ENCODE assay signal across 8 cellular contexts in genomic region chr12:96720363-96720705, GRCh38.
DNase-seq lines count a peak whose midpoint lies in the region; ATAC-seq, FAIRE-seq and TF ChIP-seq lines count a peak whose summit lies in the region.

No MANE protein-coding gene starts in this region.

- intact Hi-C loops in transverse colon (cut with DNase I; ENCODE audit: low total_unique reads), result no loop called here

- ATAC-seq in HG02840 (IDR thresholded peaks at IDR 0.05; ENCODE audit: low FRiP score, unreplicated experiment), result peak; percentile 48

- peaks cover 14% of the 10 kb centered on the region for H3K4me1 Mint-ChIP-seq in activated naive CD4-positive, alpha-beta T cell treated with anti-CD3 and anti-CD28 coated beads, Interleukin-2, amount 10 ng/mL, durations not matched to agents 7 days and 5 days

- 54 to 60% methylated on average over 4 to 9 of the region's 9 CpGs for WGBS in transverse colon (ENCODE audit: low coverage in 1 of 2), 2 donors

- in situ Hi-C loops in GM13977 (cut with MboI; ENCODE audit: low pct_unique_long_range_greater_than_20kb, low sequenced_read_pairs, unreplicated experiment), result no loop called here
- in situ Hi-C loops in transverse colon (cut with MboI; ENCODE audit: low pct_ligation_motif_present in 1 of 4, low pct_unique_long_range_greater_than_20kb in 1 of 4, low sequenced_read_pairs in 3 of 4), result no loop called here

- H3K36me3 Mint-ChIP-seq in activated naive CD4-positive, alpha-beta T cell treated with anti-CD3 and anti-CD28 coated beads, Interleukin-2, amount 10 ng/mL, durations not matched to agents 7 days and 5 days, result no peaks in the 10 kb centered on the region

- dilution Hi-C loops in keratinocyte (cut with MboI; ENCODE audit: extremely low pct_ligation_motif_present, low sequenced_read_pairs), result no loop called here

- H3K9me3 ChIP-seq in keratinocyte (ENCODE audit: control insufficient read depth, low read depth, low read length) (no peaks in the 10 kb centered on the region), transverse colon (no peaks in the 10 kb centered on the region)

- peak; percentile 49 for DNase-seq in A172 (ENCODE audit: low spot score)
- DNase-seq in GM13977 (ENCODE audit: low spot score), result peak; percentile 33
- peak; percentile 42 for DNase-seq in NCI-H2196 treated with DMSO at 0.1 percent for 48 hours (lab: John Stamatoyannopoulos, UW; ENCODE audit: unreplicated experiment)
- peak; percentile 53 for DNase-seq in activated naive CD4-positive, alpha-beta T cell treated with anti-CD3 and anti-CD28 coated beads, Interleukin-2, amount 10 ng/mL, durations not matched to agents 7 days and 5 days
- no peak for DNase-seq in keratinocyte (ENCODE audit: low read depth, low spot score)
- peak; percentile 8 for DNase-seq in transverse colon
- DNase-seq in OCI-M2 (lab: John Stamatoyannopoulos, UW; ENCODE audit: unreplicated experiment), result no peak

- FAIRE-seq in keratinocyte (lab: Jason Lieb, UNC), result no peak

- H3K4me3 Mint-ChIP-seq in activated naive CD4-positive, alpha-beta T cell treated with anti-CD3 and anti-CD28 coated beads, Interleukin-2, amount 10 ng/mL, durations not matched to agents 7 days and 5 days, result peak overlapping the region; percentile 84

- CTCF ChIA-PET in activated naive CD4-positive, alpha-beta T cell treated with anti-CD3 and anti-CD28 coated beads, Interleukin-2, amount 10 ng/mL, durations not matched to agents 7 days and 5 days (lab: Charles Lee), result interaction anchor here (0.6 to 2.4 kb wide), 3 partner anchors 9 to 265 kb away, joined by 3 to 8 read pairs (median 3); no protein-coding TSS in a partner anchor

- H2AFZ ChIP-seq in keratinocyte (ENCODE audit: control insufficient read depth, low read length), result peak overlapping the region; percentile 33

- H3K4me1 ChIP-seq in keratinocyte (ENCODE audit: control insufficient read depth, extremely low read depth, insufficient read depth, low read length) (no peaks in the 10 kb centered on the region), transverse colon (peaks cover 0 to 12% (median 2%) of the 10 kb centered on the region in 4 donors)

- H3K27me3 ChIP-seq in keratinocyte (ENCODE audit: control insufficient read depth, extremely low read depth, insufficient read depth, low read length), result no peaks in the 10 kb centered on the region
- H3K27me3 ChIP-seq in transverse colon, result no peaks in the 10 kb centered on the region

- H3K27ac Mint-ChIP-seq in activated naive CD4-positive, alpha-beta T cell treated with anti-CD3 and anti-CD28 coated beads, Interleukin-2, amount 10 ng/mL, durations not matched to agents 7 days and 5 days, result peak overlapping the region; percentile 94

- no peaks in the 10 kb centered on the region for H3K9me1 ChIP-seq in keratinocyte (ENCODE audit: control insufficient read depth, extremely low read depth, insufficient read depth, low read length)

- H3K27ac ChIP-seq in keratinocyte (ENCODE audit: control insufficient read depth, insufficient read depth, low read length), result no peak overlapping the region
- H3K27ac ChIP-seq in transverse colon, result peak overlapping the region in 3 of 4 donors; percentile 27 to 40 (median 40)

- H3K36me3 ChIP-seq in keratinocyte (ENCODE audit: control insufficient read depth in 2 of 2, extremely low read depth in 1 of 2, insufficient read depth in 2 of 2, low read length in 2 of 2), result no peaks in the 10 kb centered on the region
- no peaks in the 10 kb centered on the region for H3K36me3 ChIP-seq in transverse colon

- no peaks in the 10 kb centered on the region for H4K20me1 ChIP-seq in keratinocyte (ENCODE audit: control insufficient read depth, extremely low read depth, insufficient read depth, low read length)

- H3K9ac ChIP-seq in keratinocyte (ENCODE audit: control insufficient read depth, extremely low read depth, insufficient read depth, low read length), result no peak overlapping the region

- H3K4me2 ChIP-seq in keratinocyte (ENCODE audit: control insufficient read depth, extremely low read depth, insufficient read depth, low read depth, low read length), result peak overlapping the region; percentile 44

- H3K4me3 ChIP-seq in keratinocyte (ENCODE audit: control insufficient read depth in 2 of 3, extremely low read depth in 1 of 3, insufficient read depth in 2 of 3, low read depth in 1 of 3, low read length in 3 of 3) (no peak overlapping the region), transverse colon (peak overlapping the region in 2 of 4 donors; percentile 22 to 45)

- TF ChIP-seq POLR2A in transverse colon (IDR thresholded peaks at IDR 0.05), result no peak

- no peak for TF ChIP-seq EP300 in transverse colon (IDR thresholded peaks at IDR 0.05; ENCODE audit: low read depth)

- H3K9me3 Mint-ChIP-seq in activated naive CD4-positive, alpha-beta T cell treated with anti-CD3 and anti-CD28 coated beads, Interleukin-2, amount 10 ng/mL, durations not matched to agents 7 days and 5 days, result no peaks in the 10 kb centered on the region

- no peaks in the 10 kb centered on the region for H3K79me2 ChIP-seq in keratinocyte (ENCODE audit: control insufficient read depth, insufficient read depth, low read length)

- TF ChIP-seq CTCF in GM13977 (IDR thresholded peaks at IDR 0.05; ENCODE audit: extremely low read depth, insufficient read depth, missing control alignments), result peak; percentile 16
- no peak for TF ChIP-seq CTCF in keratinocyte (optimal IDR thresholded peaks at IDR 0.05 in 1 of 3, IDR thresholded peaks at IDR 0.05 in 1 of 3, conservative IDR thresholded peaks at IDR 0.05 in 1 of 3; ENCODE audit: extremely low read depth in 1 of 3, insufficient read depth in 2 of 3, low read length in 3 of 3)
- TF ChIP-seq CTCF in transverse colon (IDR thresholded peaks at IDR 0.05), result no peak

- H3K27me3 Mint-ChIP-seq in activated naive CD4-positive, alpha-beta T cell treated with anti-CD3 and anti-CD28 coated beads, Interleukin-2, amount 10 ng/mL, durations not matched to agents 7 days and 5 days, result no peaks in the 10 kb centered on the region

Comparison
In these comparisons a context has a peak if more than half of its experiments do, and no peak if none do; other contexts are left out.
1. DNase-seq: peak in A172 (single experiment), GM13977 (single experiment), NCI-H2196 treated with DMSO at 0.1 percent for 48 hours (single experiment), activated naive CD4-positive, alpha-beta T cell treated with anti-CD3 and anti-CD28 coated beads, Interleukin-2, amount 10 ng/mL, durations not matched to agents 7 days and 5 days (single experiment) and transverse colon (single experiment); none in keratinocyte (single experiment) and OCI-M2 (single experiment).